8 cellular contexts compared by ENCODE assay signal in genomic region chr12:104219908-104220404, GRCh38. TPM values are rescaled to one million over a fixed set of nuclear protein-coding genes. Genes with fewer than 3 reads are reported as not detected.
DNase-seq lines count a peak whose midpoint lies in the region; ATAC-seq and TF ChIP-seq lines count a peak whose summit lies in the region.

No MANE protein-coding gene starts in this region.

- peak overlapping the region; percentile 5 for H3K4me3 ChIP-seq in retinal pigment epithelial cell (ENCODE audit: low read length)

- no peak overlapping the region for H2BK5ac ChIP-seq in H9 (ENCODE audit: insufficient read length, low read length)

- H3K9ac ChIP-seq in H9 (ENCODE audit: extremely low read depth, insufficient read length, low read length) = no peak overlapping the region

- peaks cover 4% of the 10 kb centered on the region for H3K23me2 ChIP-seq in H9 (ENCODE audit: insufficient read length, low read depth, low read length, poor library complexity, severe bottlenecking)

- no peak overlapping the region for H4K91ac ChIP-seq in H9 (ENCODE audit: insufficient read length, low read depth, low read length)

- H3K9me3 Mint-ChIP-seq in H9 = no peaks in the 10 kb centered on the region

- H3K23ac ChIP-seq in H9 (ENCODE audit: insufficient read length, low read depth, low read length) = no peak overlapping the region

- H3K79me1 ChIP-seq in H9 (ENCODE audit: insufficient read depth, low read depth, low read length, poor library complexity, severe bottlenecking) = no peaks in the 10 kb centered on the region

- H4K5ac ChIP-seq in H9 (ENCODE audit: insufficient read length, low read depth, low read length) = no peak overlapping the region

- no peak overlapping the region for H3K27ac Mint-ChIP-seq in H9

- H2AK5ac ChIP-seq in H9 (ENCODE audit: insufficient read length, low read length) = no peak overlapping the region

- H3K56ac ChIP-seq in H9 (ENCODE audit: insufficient read length, low read depth, low read length) = no peak overlapping the region

- H3K79me2 ChIP-seq in H9 (ENCODE audit: insufficient read depth, low read length) = no peaks in the 10 kb centered on the region

- no peak overlapping the region for H2AFZ ChIP-seq in H9 (ENCODE audit: low read length)

- DNase-seq in ELF-1 (ENCODE audit: low read depth, low spot score) = peak; percentile 57
- peak; percentile 95 for DNase-seq in NCI-H774 (lab: John Stamatoyannopoulos, UW)
- peak; percentile 22 to 48 for DNase-seq in activated CD8-positive, alpha-beta memory T cell treated with anti-CD3 and anti-CD28 coated beads for 4 hours (ENCODE audit: low read depth in 2 of 2)
- peak; percentile 66 for DNase-seq in retinal pigment epithelial cell (ENCODE audit: low read depth)
- DNase-seq in H9 = no peak
- no peak for DNase-seq in UCSD-AML1 (lab: John Stamatoyannopoulos, UW; ENCODE audit: unreplicated experiment)

- no peak overlapping the region for H3T11ph ChIP-seq in H9 (ENCODE audit: low read length)

- H2BK15ac ChIP-seq in H9 (ENCODE audit: low read depth, low read length) = no peak overlapping the region

- no peaks in the 10 kb centered on the region for H3K9me3 ChIP-seq in H9 (ENCODE audit: control insufficient read depth, low read depth, low read length)

- WGBS in H9 (ENCODE audit: extremely low coverage, insufficient read length, low lambda C conversion rate) = no CpG with 5 or more reads among the region's 4 CpGs

- peaks cover 6 to 8% of the 10 kb centered on the region in 2 experiments for H3K4me1 Mint-ChIP-seq in H9

- no peak overlapping the region for H2BK12ac ChIP-seq in H9 (ENCODE audit: insufficient read length, low read depth, low read length)

- no peak overlapping the region for H4K8ac ChIP-seq in H9 (replicated peaks; ENCODE audit: insufficient read length, low read depth, low read length)

- no peaks in the 10 kb centered on the region for H3K4me1 ChIP-seq in H9 (ENCODE audit: insufficient read depth, low read length)

- H3K4ac ChIP-seq in H9 (ENCODE audit: low read depth, low read length) = no peak overlapping the region

- no peaks in the 10 kb centered on the region; the same call in 1 of the 2 replicates for H3K27me3 ChIP-seq in H9 (ENCODE audit: insufficient read depth, low read length)

- TF ChIP-seq CTCF in retinal pigment epithelial cell (conservative IDR thresholded peaks at IDR 0.05; ENCODE audit: low read depth, low read length) (no peak), H9 (conservative IDR thresholded peaks at IDR 0.05) (no peak)

- no peak overlapping the region for H3K27ac ChIP-seq in H9 (ENCODE audit: insufficient read length, low read depth, low read length)

- no peak overlapping the region for H3K18ac ChIP-seq in H9 (ENCODE audit: insufficient read length, low read depth, low read length)

- peaks cover 29% of the 10 kb centered on the region for H3K27me3 Mint-ChIP-seq in H9 (ENCODE audit: low read depth)

- H3K4me2 ChIP-seq in H9 (ENCODE audit: insufficient read depth, insufficient read length, low read length) = no peak overlapping the region

- ATAC-seq in esophagus mucosa (peak; percentile 79), HG03342 (IDR thresholded peaks at IDR 0.05; ENCODE audit: unreplicated experiment) (no peak)

- H3K36me3 Mint-ChIP-seq in H9 (ENCODE audit: insufficient read depth in 1 of 3, low read depth in 3 of 3) = peaks cover 0 to 4% (median 0%) of the 10 kb centered on the region in 3 experiments; a peak in 1 of 7 replicates

- H3K14ac ChIP-seq in H9 (ENCODE audit: insufficient read depth, low read length) = no peak overlapping the region

- no peak overlapping the region; a peak in 1 of 5 replicates for H3K4me3 Mint-ChIP-seq in H9

- no peak overlapping the region for H2BK120ac ChIP-seq in H9 (ENCODE audit: low read depth, low read length, poor library complexity, severe bottlenecking)

- no peak overlapping the region for H2BK20ac ChIP-seq in H9 (ENCODE audit: low read depth, low read length, poor library complexity, severe bottlenecking)

- no peaks in the 10 kb centered on the region for H4K20me1 ChIP-seq in H9 (ENCODE audit: control insufficient read depth, insufficient read depth, insufficient read length)

RNA-seq across cellular contexts. Expression of gene TXNRD1, which starts 4.4 kb away (rescaled TPM):
- total RNA-seq in esophagus mucosa (8.7 TPM), H9 (2021) (93.6 and 100 TPM in 2 replicates)

Comparison
In these comparisons a context has a peak if more than half of its experiments do, and no peak if none do; other contexts are left out.
1. DNase-seq: peak in ELF-1 (single experiment), NCI-H774 (single experiment), activated CD8-positive, alpha-beta memory T cell treated with anti-CD3 and anti-CD28 coated beads for 4 hours (2 of 2) and retinal pigment epithelial cell (single experiment); none in H9 (single experiment) and UCSD-AML1 (single experiment).